13 cellular contexts compared by ENCODE assay signal in the genomic region with DNA sequence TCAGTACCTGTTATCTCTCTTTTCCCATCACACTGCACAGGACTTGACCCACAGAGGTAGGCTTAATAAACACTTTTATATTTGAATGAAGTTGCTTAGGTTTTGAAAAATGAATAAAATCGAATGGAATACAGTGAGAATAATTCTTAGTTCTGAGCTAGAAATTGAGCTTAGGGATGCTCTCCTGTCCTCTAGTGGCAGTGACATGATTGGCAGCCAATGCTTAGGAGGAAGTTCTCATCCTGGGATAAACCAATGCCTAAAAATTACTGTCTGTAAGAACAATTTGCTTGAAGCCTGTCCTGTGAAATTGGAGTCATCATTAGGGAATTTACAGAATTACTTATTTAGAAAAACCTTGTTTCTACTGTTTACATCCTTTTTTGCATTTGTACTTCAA. TPM values are rescaled to one million over a fixed set of nuclear protein-coding genes. Genes with fewer than 3 reads are reported as not detected.
DNase-seq lines count a peak whose midpoint lies in the region; ATAC-seq and TF ChIP-seq lines count a peak whose summit lies in the region.
"Had no signal": no experiment of that assay in that cellular context is flagged by ENCODE, and none has a peak within 500 bp of the region (broad histone marks: within the 10 kb centered on the region; RNA-seq: fewer than 3 reads in every experiment).

No MANE protein-coding gene starts in this region.

- H3K27ac ChIP-seq in GM23338 (ENCODE audit: low read depth) = no peak overlapping the region
- no peak overlapping the region for H3K27ac ChIP-seq in RWPE2 (ENCODE audit: poor library complexity, severe bottlenecking)
- no peak overlapping the region for H3K27ac ChIP-seq in CD8-positive, alpha-beta T cell (ENCODE audit: low read depth, low read length)
- no peak overlapping the region for H3K27ac ChIP-seq in SJCRH30
- H3K27ac ChIP-seq: BLaER1 treated with 17β-estradiol and CSF1 and Interleukin-3, amounts not matched to agents 10 nM and 100 nM had no signal

- H3K4me1 ChIP-seq in GM23338 (ENCODE audit: insufficient read depth) (peaks cover 11% of the 10 kb centered on the region), RWPE2 (ENCODE audit: insufficient read depth, poor library complexity, severe bottlenecking) (no peaks in the 10 kb centered on the region), SJCRH30 (no peaks in the 10 kb centered on the region)
- H3K4me1 ChIP-seq in CD8-positive, alpha-beta T cell (ENCODE audit: insufficient read depth, low read length) = no peaks in the 10 kb centered on the region

- H3K9me2 ChIP-seq in GM23338 (ENCODE audit: insufficient read depth) = no peaks in the 10 kb centered on the region; the same call in 1 of the 2 replicates

- intact Hi-C loops in CD8-positive, alpha-beta T cell (cut with DNase I, micrococcal nuclease) = no loop called here

- H3K79me2 ChIP-seq in GM23338 (replicated peaks; ENCODE audit: insufficient read depth) = no peaks in the 10 kb centered on the region

- ATAC-seq in GM23338 = no peak
- no peak for ATAC-seq in RWPE2 (ENCODE audit: low read depth)
- ATAC-seq in CD8-positive, alpha-beta T cell = no peak
- ATAC-seq in HG03139 (IDR thresholded peaks at IDR 0.05; ENCODE audit: unreplicated experiment) = no peak
- no peak for ATAC-seq in GM18511 (IDR thresholded peaks at IDR 0.05; ENCODE audit: unreplicated experiment)

- no peak overlapping the region for H3K27ac Mint-ChIP-seq in GM23338
- no peak overlapping the region for H3K27ac Mint-ChIP-seq in CD8-positive, alpha-beta T cell
- H3K27ac Mint-ChIP-seq: activated CD4-positive, alpha-beta memory T cell treated with anti-CD3 and anti-CD28 coated beads, Interleukin-2, amount 10 ng/mL, durations not matched to agents 7 days and 5 days; activated naive CD8-positive, alpha-beta T cell had no signal

- TF ChIP-seq CTCF in GM23338 (conservative IDR thresholded peaks at IDR 0.05; ENCODE audit: low read depth in 2 of 2) = peak; percentile 52 to 54
- peak; percentile 47 for TF ChIP-seq CTCF in RWPE2 (IDR thresholded peaks at IDR 0.05; ENCODE audit: poor library complexity, severe bottlenecking)
- peak; percentile 6 for TF ChIP-seq CTCF in fibroblast of mammary gland (conservative IDR thresholded peaks at IDR 0.05; ENCODE audit: control insufficient read depth, insufficient read depth, low read depth, low read length)
- no peak for TF ChIP-seq CTCF in CD8-positive, alpha-beta T cell (IDR thresholded peaks at IDR 0.05)

- H3K36me3 Mint-ChIP-seq in GM23338 (ENCODE audit: low read depth) = peaks cover 11% of the 10 kb centered on the region; the same call in 2 of the 3 replicates
- no peaks in the 10 kb centered on the region for H3K36me3 Mint-ChIP-seq in CD8-positive, alpha-beta T cell
- H3K36me3 Mint-ChIP-seq: activated naive CD8-positive, alpha-beta T cell had no signal

- DNase-seq in Ammon's horn (ENCODE audit: low spot score) (peak; percentile 24), GM23338 (ENCODE audit: low spot score) (no peak), RWPE2 (ENCODE audit: low spot score) (no peak), fibroblast of mammary gland (ENCODE audit: low read depth) (no peak), SJCRH30 (no peak)
- no peak for DNase-seq in CD8-positive, alpha-beta T cell
- DNase-seq: activated CD4-positive, alpha-beta memory T cell treated with anti-CD3 and anti-CD28 coated beads, Interleukin-2, amount 10 ng/mL, durations not matched to agents 7 days and 5 days; effector CD8-positive, alpha-beta T cell; NCI-H2029 had no signal

- H3K4me3 Mint-ChIP-seq in GM23338 = no peak overlapping the region
- no peak overlapping the region for H3K4me3 Mint-ChIP-seq in CD8-positive, alpha-beta T cell
- H3K4me3 Mint-ChIP-seq: activated CD4-positive, alpha-beta memory T cell treated with anti-CD3 and anti-CD28 coated beads, Interleukin-2, amount 10 ng/mL, durations not matched to agents 7 days and 5 days; activated naive CD8-positive, alpha-beta T cell had no signal

- H3F3A ChIP-seq in GM23338 (replicated peaks; ENCODE audit: low read depth) = no peaks in the 10 kb centered on the region

- H3K36me3 ChIP-seq in GM23338 (ENCODE audit: insufficient read depth) (no peaks in the 10 kb centered on the region; the same call in 1 of the 2 replicates), RWPE2 (ENCODE audit: low read depth) (no peaks in the 10 kb centered on the region), SJCRH30 (no peaks in the 10 kb centered on the region)
- no peaks in the 10 kb centered on the region for H3K36me3 ChIP-seq in CD8-positive, alpha-beta T cell (ENCODE audit: insufficient read depth, low read length)
- H3K36me3 ChIP-seq: BLaER1 treated with 17β-estradiol and CSF1 and Interleukin-3, amounts not matched to agents 10 nM and 100 nM had no signal

- no peak overlapping the region for H2AFZ ChIP-seq in GM23338

- no peak overlapping the region for H3K4me3 ChIP-seq in GM23338
- no peak overlapping the region for H3K4me3 ChIP-seq in RWPE2 (ENCODE audit: severe bottlenecking)
- no peak overlapping the region for H3K4me3 ChIP-seq in fibroblast of mammary gland (ENCODE audit: control insufficient read depth, low read depth, low read length)
- H3K4me3 ChIP-seq in CD8-positive, alpha-beta T cell (ENCODE audit: low read depth, low read length) = no peak overlapping the region
- H3K4me3 ChIP-seq in SJCRH30 = no peak overlapping the region
- H3K4me3 ChIP-seq: BLaER1 treated with 17β-estradiol and CSF1 and Interleukin-3, amounts not matched to agents 10 nM and 100 nM had no signal

- peaks cover 24% of the 10 kb centered on the region for H3K9me3 Mint-ChIP-seq in GM23338
- no peaks in the 10 kb centered on the region for H3K9me3 Mint-ChIP-seq in CD8-positive, alpha-beta T cell

- H3K9me3 ChIP-seq in RWPE2 (ENCODE audit: severe bottlenecking) = peaks cover 3% of the 10 kb centered on the region
- no peaks in the 10 kb centered on the region for H3K9me3 ChIP-seq in CD8-positive, alpha-beta T cell (ENCODE audit: low read length)
- no peaks in the 10 kb centered on the region for H3K9me3 ChIP-seq in SJCRH30 (replicated peaks)

- no peaks in the 10 kb centered on the region for H3K27me3 ChIP-seq in GM23338 (ENCODE audit: insufficient read depth)
- no peaks in the 10 kb centered on the region for H3K27me3 ChIP-seq in RWPE2 (ENCODE audit: insufficient read depth, poor library complexity, severe bottlenecking)
- H3K27me3 ChIP-seq in CD8-positive, alpha-beta T cell (ENCODE audit: insufficient read depth, low read length) = peaks cover 6% of the 10 kb centered on the region
- no peaks in the 10 kb centered on the region; the same call in 1 of the 2 replicates for H3K27me3 ChIP-seq in SJCRH30
- H3K27me3 ChIP-seq: BLaER1 treated with 17β-estradiol and CSF1 and Interleukin-3, amounts not matched to agents 10 nM and 100 nM had no signal

- H4K20me1 ChIP-seq in GM23338 (replicated peaks; ENCODE audit: insufficient read depth) = no peaks in the 10 kb centered on the region
- H4K20me1 ChIP-seq: BLaER1 treated with 17β-estradiol and CSF1 and Interleukin-3, amounts not matched to agents 10 nM and 100 nM had no signal

- CTCF ChIA-PET in CD8-positive, alpha-beta T cell (lab: Charles Lee) = interaction anchor here (1.2 kb wide), 1 partner anchor 10 kb away, joined by 3 read pairs; no protein-coding TSS in a partner anchor

- no peak overlapping the region for H3K4me2 ChIP-seq in GM23338
- H3K4me2 ChIP-seq: BLaER1 treated with 17β-estradiol and CSF1 and Interleukin-3, amounts not matched to agents 10 nM and 100 nM had no signal

- H3K4me1 Mint-ChIP-seq in GM23338 = peaks cover 19% of the 10 kb centered on the region; the same call in 2 of the 3 replicates
- H3K4me1 Mint-ChIP-seq in CD8-positive, alpha-beta T cell (ENCODE audit: low read depth) = no peaks in the 10 kb centered on the region

- no peaks in the 10 kb centered on the region for H3K27me3 Mint-ChIP-seq in GM23338 (ENCODE audit: insufficient read depth, low read depth, poor library complexity)
- H3K27me3 Mint-ChIP-seq in CD8-positive, alpha-beta T cell (ENCODE audit: low read depth) = peaks cover 52% of the 10 kb centered on the region

- POLR2A ChIA-PET in CD8-positive, alpha-beta T cell (lab: Charles Lee) = no interaction called here

TF ChIP-seq in GM23338, 12 proteins besides CTCF, POLR2A, EP300 and RAD21:
- TF ChIP-seq CREB1 (CRISPR knock-in tag; IDR thresholded peaks at IDR 0.05; ENCODE audit: low read depth) (no peak), POLR2AphosphoS5 (IDR thresholded peaks at IDR 0.05; ENCODE audit: low read depth) (no peak), ZNF331 (CRISPR knock-in tag; IDR thresholded peaks at IDR 0.05; ENCODE audit: low read depth) (no peak), NANOG (IDR thresholded peaks at IDR 0.05; ENCODE audit: borderline replicate concordance) (no peak), JUNB (IDR thresholded peaks at IDR 0.05; ENCODE audit: unreplicated experiment) (no peak), STAT1 (IDR thresholded peaks at IDR 0.05; ENCODE audit: unreplicated experiment) (no peak)

RNA-seq across cellular contexts. Expression of gene CYP4X1, which starts 21.3 kb away (rescaled TPM):
- total RNA-seq in GM23338 (2014; rRNA removed; shearing (Covaris generic)) = 2.2 and 3.6 TPM in 2 replicates
- polyA plus RNA-seq in GM23338 (2016; fragmentation: Nextera tagmentation; extraction: Ambion mirVana) = 1.1 and 1.8 TPM in 2 replicates
- total RNA-seq in CD8-positive, alpha-beta T cell = not detected
- not detected in 2 replicates for total RNA-seq in SJCRH30 (2014; rRNA removed; shearing (Covaris generic))
- total RNA-seq: activated CD4-positive, alpha-beta memory T cell treated with anti-CD3 and anti-CD28 coated beads, Interleukin-2, amount 10 ng/mL, durations not matched to agents 7 days and 5 days had no signal
